In the genomic region with DNA sequence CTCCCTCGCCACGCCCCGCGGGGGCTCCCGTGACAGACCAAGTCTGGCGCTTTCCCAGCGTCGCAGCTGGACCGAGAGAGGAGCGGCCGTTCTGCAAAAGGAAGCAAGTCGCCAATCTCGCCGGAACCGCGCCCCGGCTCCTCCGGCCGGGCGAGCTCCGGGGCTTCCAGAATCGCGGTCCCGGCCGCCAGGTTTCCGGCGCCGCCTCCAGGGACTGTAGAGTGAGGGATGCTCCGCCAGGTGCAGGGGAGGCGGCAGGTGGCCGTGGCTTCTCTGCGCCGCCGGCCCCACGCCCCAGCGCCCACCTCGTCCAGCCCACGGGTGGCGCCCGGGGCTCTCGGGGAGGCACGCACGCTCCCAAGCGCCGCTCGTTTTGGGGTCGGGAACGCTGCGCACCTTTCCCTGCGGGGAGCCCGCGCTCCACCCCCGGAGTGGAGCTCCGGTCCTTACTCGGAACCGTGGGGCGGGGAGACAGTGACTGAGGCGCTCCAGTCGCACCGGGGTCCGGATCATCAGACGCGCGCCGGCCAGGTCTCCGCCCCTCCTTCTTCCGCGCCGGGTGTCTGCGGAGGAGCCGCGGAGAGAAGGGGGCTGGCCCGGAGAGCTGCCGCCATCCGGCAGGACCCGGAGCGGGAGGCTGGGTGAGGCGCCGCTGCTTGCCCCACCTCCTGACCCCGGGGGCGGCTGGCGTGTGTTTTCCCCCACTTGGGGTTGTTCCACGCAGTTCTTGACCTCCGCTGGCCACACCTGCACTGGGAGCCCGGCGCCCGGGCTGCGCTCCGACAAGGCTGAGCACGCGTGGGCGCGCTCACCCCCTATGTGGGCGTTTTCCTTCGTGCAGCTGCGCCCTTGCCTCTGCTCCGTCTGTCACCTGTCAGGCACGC, we compare ENCODE assay signal across 8 cellular contexts. TPM values are rescaled to one million over a fixed set of nuclear protein-coding genes. Genes with fewer than 3 reads are reported as not detected.
DNase-seq lines count a peak whose midpoint lies in the region; ATAC-seq lines count a peak whose summit lies in the region.

A gene with protein sequence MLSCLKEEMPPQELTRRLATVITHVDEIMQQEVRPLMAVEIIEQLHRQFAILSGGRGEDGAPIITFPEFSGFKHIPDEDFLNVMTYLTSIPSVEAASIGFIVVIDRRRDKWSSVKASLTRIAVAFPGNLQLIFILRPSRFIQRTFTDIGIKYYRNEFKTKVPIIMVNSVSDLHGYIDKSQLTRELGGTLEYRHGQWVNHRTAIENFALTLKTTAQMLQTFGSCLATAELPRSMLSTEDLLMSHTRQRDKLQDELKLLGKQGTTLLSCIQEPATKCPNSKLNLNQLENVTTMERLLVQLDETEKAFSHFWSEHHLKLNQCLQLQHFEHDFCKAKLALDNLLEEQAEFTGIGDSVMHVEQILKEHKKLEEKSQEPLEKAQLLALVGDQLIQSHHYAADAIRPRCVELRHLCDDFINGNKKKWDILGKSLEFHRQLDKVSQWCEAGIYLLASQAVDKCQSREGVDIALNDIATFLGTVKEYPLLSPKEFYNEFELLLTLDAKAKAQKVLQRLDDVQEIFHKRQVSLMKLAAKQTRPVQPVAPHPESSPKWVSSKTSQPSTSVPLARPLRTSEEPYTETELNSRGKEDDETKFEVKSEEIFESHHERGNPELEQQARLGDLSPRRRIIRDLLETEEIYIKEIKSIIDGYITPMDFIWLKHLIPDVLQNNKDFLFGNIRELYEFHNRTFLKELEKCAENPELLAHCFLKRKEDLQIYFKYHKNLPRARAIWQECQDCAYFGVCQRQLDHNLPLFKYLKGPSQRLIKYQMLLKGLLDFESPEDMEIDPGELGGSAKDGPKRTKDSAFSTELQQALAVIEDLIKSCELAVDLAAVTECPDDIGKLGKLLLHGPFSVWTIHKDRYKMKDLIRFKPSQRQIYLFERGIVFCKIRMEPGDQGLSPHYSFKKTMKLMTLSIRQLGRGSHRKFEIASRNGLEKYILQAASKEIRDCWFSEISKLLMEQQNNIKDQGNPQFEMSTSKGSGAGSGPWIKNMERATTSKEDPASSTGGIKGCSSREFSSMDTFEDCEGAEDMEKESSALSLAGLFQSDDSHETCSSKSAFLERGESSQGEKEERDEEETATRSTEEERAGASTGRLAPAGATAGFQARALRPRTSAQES (minus strand): TSS at position 480 of the 884 bp plus-strand sequence. CDS start 642 bp downstream, outside the sequence.

- DNase-seq in SIG-M5 treated with dmso at 0.1 percent for 504 hours (lab: John Stamatoyannopoulos, UW; ENCODE audit: unreplicated experiment), result peak; percentile 46
- DNase-seq in SIG-M5 (lab: John Stamatoyannopoulos, UW), result no peak
- peak; percentile 74 for DNase-seq in NCI-H774 (lab: John Stamatoyannopoulos, UW)
- DNase-seq in activated T-cell treated with anti-CD3 and anti-CD28 coated beads for 48 hours (ENCODE audit: low read depth), result peak; percentile 78
- DNase-seq in myocyte (ENCODE audit: low read depth), result peak; percentile 73
- peak; percentile 49 for DNase-seq in stimulated activated CD8-positive, alpha-beta memory T cell treated with anti-CD3 and anti-CD28 coated beads, Interleukin-7, amount 100 ng/mL, for 24 hours (ENCODE audit: low read depth)

- ATAC-seq in HG03342 (IDR thresholded peaks at IDR 0.05; ENCODE audit: unreplicated experiment) (peak; percentile 75), esophagus mucosa (peak; percentile 76)

RNA-seq across cellular contexts. Expression of the gene that starts here (rescaled TPM):
- total RNA-seq in esophagus mucosa (0.72 TPM), myocyte (0.16 and 0.64 TPM in 2 replicates)
- polyA plus RNA-seq in myocyte (2012), result 0.35 TPM

Comparison
In these comparisons a context has a peak if more than half of its experiments do, and no peak if none do; other contexts are left out.
1. Peak in ATAC-seq in esophagus mucosa; RNA of the gene not detected or under 1 TPM.
2. Peak in DNase-seq in myocyte; RNA of the gene not detected or under 1 TPM.